In genomic region chr7:111018447-111018846, GRCh38 we compare ENCODE assay signal across 24 cellular contexts.
DNase-seq lines count a peak whose midpoint lies in the region; ATAC-seq lines count a peak whose summit lies in the region.
"Had no signal": no experiment of that assay in that cellular context is flagged by ENCODE, and none has a peak within 500 bp of the region (broad histone marks: within the 10 kb centered on the region; RNA-seq: fewer than 3 reads in every experiment).

No MANE protein-coding gene starts in this region.

- POLR2A ChIA-PET in naive thymus-derived CD4-positive, alpha-beta T cell (lab: Charles Lee): interaction anchor here (1.4 to 1.5 kb wide), 4 partner anchors 8 to 64 kb away, joined by 5 to 8 read pairs (median 7); no protein-coding TSS in a partner anchor
- POLR2A ChIA-PET in activated CD4-positive, alpha-beta T cell treated with anti-CD3 and anti-CD28 coated beads for 36 hours (lab: Charles Lee): no interaction called here

- intact Hi-C loops in naive thymus-derived CD4-positive, alpha-beta T cell (cut with micrococcal nuclease): loop anchor here in 1 of 2 donors (1.0 to 10.0 kb wide), 2 partner anchors 57 to 546 kb away; partner anchors contain the start of gene IMMP2L
- intact Hi-C loops in activated CD4-positive, alpha-beta T cell treated with anti-CD3 and anti-CD28 coated beads for 36 hours (cut with DNase I, micrococcal nuclease): no loop called here

- H3K36me3 ChIP-seq in naive thymus-derived CD4-positive, alpha-beta T cell (ENCODE audit: control insufficient read depth in 2 of 3, insufficient read depth in 3 of 3, low read length in 3 of 3): no peaks in the 10 kb centered on the region
- H3K36me3 ChIP-seq: BLaER1 treated with 17β-estradiol and CSF1 and Interleukin-3, amounts not matched to agents 10 nM and 100 nM; SJSA1 had no signal

- peaks cover 7 to 68% of the 10 kb centered on the region in 2 donors for H3K4me1 ChIP-seq in naive thymus-derived CD4-positive, alpha-beta T cell (ENCODE audit: control insufficient read depth in 2 of 2, insufficient read depth in 2 of 2, low read length in 2 of 2)
- H3K4me1 ChIP-seq: SJSA1 had no signal

- no peak overlapping the region for H3K27ac ChIP-seq in naive thymus-derived CD4-positive, alpha-beta T cell (ENCODE audit: low read depth, low read length)
- H3K27ac ChIP-seq: BLaER1 treated with 17β-estradiol and CSF1 and Interleukin-3, amounts not matched to agents 10 nM and 100 nM; SJSA1 had no signal

- ATAC-seq in stimulated activated naive CD8-positive, alpha-beta T cell treated with anti-CD3 and anti-CD28 coated beads, Interleukin-15, Interleukin-2, amounts not matched to agents 100 U/mL and 50 U/mL, for 24 hours: no peak
- no peak for ATAC-seq in activated T-helper 17 cell treated with anti-CD3 and anti-CD28 coated beads, Interleukin-2, amount 50 U/mL, for 72 hours (replicated peaks)
- ATAC-seq in naive thymus-derived CD4-positive, alpha-beta T cell: no peak
- ATAC-seq in activated CD4-positive, alpha-beta T cell treated with anti-CD3 and anti-CD28 coated beads for 36 hours: no peak
- ATAC-seq: A549, GM12878 had no signal

- H3K27me3 ChIP-seq in naive thymus-derived CD4-positive, alpha-beta T cell (ENCODE audit: control insufficient read depth in 2 of 2, insufficient read depth in 2 of 2, low read length in 2 of 2): no peaks in the 10 kb centered on the region
- H3K27me3 ChIP-seq: BLaER1 treated with 17β-estradiol and CSF1 and Interleukin-3, amounts not matched to agents 10 nM and 100 nM; SJSA1 had no signal

- peaks cover 11% of the 10 kb centered on the region for H3K9me3 Mint-ChIP-seq in stimulated activated naive CD8-positive, alpha-beta T cell treated with anti-CD3 and anti-CD28 coated beads, Interleukin-15, Interleukin-2, amounts not matched to agents 100 ng/mL and 50 ng/mL, for 24 hours
- H3K9me3 Mint-ChIP-seq in activated T-helper 17 cell treated with anti-CD3 and anti-CD28 coated beads, Interleukin-2, amount 50 U/mL, for 72 hours: peaks cover 3% of the 10 kb centered on the region
- H3K9me3 Mint-ChIP-seq in naive thymus-derived CD4-positive, alpha-beta T cell: peaks cover 0 to 17% (median 3%) of the 10 kb centered on the region in 11 donors
- peaks cover 6% of the 10 kb centered on the region for H3K9me3 Mint-ChIP-seq in activated CD4-positive, alpha-beta T cell treated with anti-CD3 and anti-CD28 coated beads for 36 hours (ENCODE audit: low read depth)

- CTCF ChIA-PET in naive thymus-derived CD4-positive, alpha-beta T cell (lab: Charles Lee): interaction anchor here (0.6 to 0.8 kb wide), 2 partner anchors 54 to 73 kb away, joined by 3 to 4 read pairs; no protein-coding TSS in a partner anchor
- CTCF ChIA-PET in activated CD4-positive, alpha-beta T cell treated with anti-CD3 and anti-CD28 coated beads for 36 hours (lab: Charles Lee): no interaction called here

- no peak for DNase-seq in stimulated activated naive CD8-positive, alpha-beta T cell treated with anti-CD3 and anti-CD28 coated beads, Interleukin-15, Interleukin-2, amounts not matched to agents 100 U/mL and 50 U/mL, for 24 hours
- no peak for DNase-seq in naive thymus-derived CD4-positive, alpha-beta T cell
- no peak for DNase-seq in activated CD4-positive, alpha-beta T cell treated with anti-CD3 and anti-CD28 coated beads, Interleukin-2, amount 50 U/mL, for 4 hours
- no peak for DNase-seq in dedifferentiated amniotic fluid mesenchymal stem cell (ENCODE audit: extremely low spot score)
- DNase-seq in activated CD4-positive, alpha-beta T cell treated with anti-CD3 and anti-CD28 coated beads for 36 hours: no peak
- DNase-seq: AML-193; CD4-positive, alpha-beta memory T cell; DMS 273 treated with DMSO at 0.1 percent for 48 hours; DMS79; EL; GDM1; HCEC 1CT; KG1; MM.1S; NCI-H2029; NCI-H446; Right ventricle myocardium superior; RPMI8226 had no signal

- H3K36me3 Mint-ChIP-seq in stimulated activated naive CD8-positive, alpha-beta T cell treated with anti-CD3 and anti-CD28 coated beads, Interleukin-15, Interleukin-2, amounts not matched to agents 100 ng/mL and 50 ng/mL, for 24 hours (ENCODE audit: low read depth): peaks cover 17% of the 10 kb centered on the region
- no peaks in the 10 kb centered on the region for H3K36me3 Mint-ChIP-seq in activated T-helper 17 cell treated with anti-CD3 and anti-CD28 coated beads, Interleukin-2, amount 50 U/mL, for 72 hours (ENCODE audit: low read depth)
- H3K36me3 Mint-ChIP-seq in naive thymus-derived CD4-positive, alpha-beta T cell: peaks cover 0 to 34% (median 4%) of the 10 kb centered on the region in 5 donors
- H3K36me3 Mint-ChIP-seq in activated CD4-positive, alpha-beta T cell treated with anti-CD3 and anti-CD28 coated beads for 36 hours (ENCODE audit: low read depth): peaks cover 15% of the 10 kb centered on the region

- no peak overlapping the region for H3K4me3 ChIP-seq in naive thymus-derived CD4-positive, alpha-beta T cell (ENCODE audit: low read length)
- H3K4me3 ChIP-seq: A549; BLaER1 treated with 17β-estradiol and CSF1 and Interleukin-3, amounts not matched to agents 10 nM and 100 nM; GM12878; SJSA1 had no signal

- peaks cover 85% of the 10 kb centered on the region for H3K4me1 Mint-ChIP-seq in stimulated activated naive CD8-positive, alpha-beta T cell treated with anti-CD3 and anti-CD28 coated beads, Interleukin-15, Interleukin-2, amounts not matched to agents 100 ng/mL and 50 ng/mL, for 24 hours (ENCODE audit: low read depth)
- peaks cover 23% of the 10 kb centered on the region for H3K4me1 Mint-ChIP-seq in activated T-helper 17 cell treated with anti-CD3 and anti-CD28 coated beads, Interleukin-2, amount 50 U/mL, for 72 hours
- H3K4me1 Mint-ChIP-seq in naive thymus-derived CD4-positive, alpha-beta T cell: peaks cover 32 to 89% (median 82%) of the 10 kb centered on the region in 7 donors
- H3K4me1 Mint-ChIP-seq in activated CD4-positive, alpha-beta T cell treated with anti-CD3 and anti-CD28 coated beads for 36 hours: peaks cover 74% of the 10 kb centered on the region

- no peaks in the 10 kb centered on the region for H3K9me3 ChIP-seq in naive thymus-derived CD4-positive, alpha-beta T cell (ENCODE audit: control insufficient read depth in 2 of 3, low read length in 3 of 3)
- H3K9me3 ChIP-seq: A549; BLaER1 treated with 17β-estradiol and CSF1 and Interleukin-3, amounts not matched to agents 10 nM and 100 nM; SJSA1 had no signal

- H3K4me3 Mint-ChIP-seq in stimulated activated naive CD8-positive, alpha-beta T cell treated with anti-CD3 and anti-CD28 coated beads, Interleukin-15, Interleukin-2, amounts not matched to agents 100 ng/mL and 50 ng/mL, for 24 hours: peak overlapping the region; percentile 38
- H3K4me3 Mint-ChIP-seq in activated T-helper 17 cell treated with anti-CD3 and anti-CD28 coated beads, Interleukin-2, amount 50 U/mL, for 72 hours: peak overlapping the region; percentile 46
- H3K4me3 Mint-ChIP-seq in naive thymus-derived CD4-positive, alpha-beta T cell: peak overlapping the region in 5 of 10 donors; percentile 10 to 52 (median 33)
- no peak overlapping the region for H3K4me3 Mint-ChIP-seq in activated CD4-positive, alpha-beta T cell treated with anti-CD3 and anti-CD28 coated beads for 36 hours

- no peaks in the 10 kb centered on the region for H3K27me3 Mint-ChIP-seq in stimulated activated naive CD8-positive, alpha-beta T cell treated with anti-CD3 and anti-CD28 coated beads, Interleukin-15, Interleukin-2, amounts not matched to agents 100 ng/mL and 50 ng/mL, for 24 hours
- no peaks in the 10 kb centered on the region for H3K27me3 Mint-ChIP-seq in activated T-helper 17 cell treated with anti-CD3 and anti-CD28 coated beads, Interleukin-2, amount 50 U/mL, for 72 hours
- H3K27me3 Mint-ChIP-seq in naive thymus-derived CD4-positive, alpha-beta T cell: no peaks in the 10 kb centered on the region
- H3K27me3 Mint-ChIP-seq in activated CD4-positive, alpha-beta T cell treated with anti-CD3 and anti-CD28 coated beads for 36 hours: no peaks in the 10 kb centered on the region
- H3K27me3 Mint-ChIP-seq: CD4-positive, alpha-beta memory T cell had no signal

- H3K27ac Mint-ChIP-seq in stimulated activated naive CD8-positive, alpha-beta T cell treated with anti-CD3 and anti-CD28 coated beads, Interleukin-15, Interleukin-2, amounts not matched to agents 100 ng/mL and 50 ng/mL, for 24 hours: no peak overlapping the region
- no peak overlapping the region for H3K27ac Mint-ChIP-seq in activated T-helper 17 cell treated with anti-CD3 and anti-CD28 coated beads, Interleukin-2, amount 50 U/mL, for 72 hours
- peak overlapping the region; percentile 10 to 98 (median 79) for H3K27ac Mint-ChIP-seq in naive thymus-derived CD4-positive, alpha-beta T cell
- H3K27ac Mint-ChIP-seq in activated CD4-positive, alpha-beta T cell treated with anti-CD3 and anti-CD28 coated beads for 36 hours: no peak overlapping the region

Comparison
In these comparisons a context has a peak if more than half of its experiments do, and no peak if none do; other contexts are left out.
1. H3K27ac Mint-ChIP-seq: peak in naive thymus-derived CD4-positive, alpha-beta T cell (9 of 9); none in stimulated activated naive CD8-positive, alpha-beta T cell treated with anti-CD3 and anti-CD28 coated beads, Interleukin-15, Interleukin-2, amounts not matched to agents 100 ng/mL and 50 ng/mL, for 24 hours (single experiment), activated T-helper 17 cell treated with anti-CD3 and anti-CD28 coated beads, Interleukin-2, amount 50 U/mL, for 72 hours (single experiment) and activated CD4-positive, alpha-beta T cell treated with anti-CD3 and anti-CD28 coated beads for 36 hours (single experiment).